In genomic region chr17:68701046-68701445, GRCh38 we compare ENCODE assay signal across 1 cellular context.
TF ChIP-seq lines count a peak whose summit lies in the region.

No MANE protein-coding gene starts in this region.

TF ChIP-seq in K562, 482 proteins besides CTCF, POLR2A, EP300 and RAD21 (continued from another document):
- no peak for TF ChIP-seq THAP12 (CRISPR knock-in tag; IDR thresholded peaks at IDR 0.05)
- no peak for TF ChIP-seq PHF20 (IDR thresholded peaks at IDR 0.05; ENCODE audit: partially characterized antibody)
- no peak for TF ChIP-seq ZNF217 (CRISPR knock-in tag; IDR thresholded peaks at IDR 0.05)
- no peak for TF ChIP-seq ZBTB49 (CRISPR knock-in tag; IDR thresholded peaks at IDR 0.05; ENCODE audit: borderline replicate concordance)
- no peak for TF ChIP-seq MBD2 (IDR thresholded peaks at IDR 0.05; ENCODE audit: borderline replicate concordance, low read depth)
TF ChIP-seq in K562: peak in this region for 10.
